In the genomic region with DNA sequence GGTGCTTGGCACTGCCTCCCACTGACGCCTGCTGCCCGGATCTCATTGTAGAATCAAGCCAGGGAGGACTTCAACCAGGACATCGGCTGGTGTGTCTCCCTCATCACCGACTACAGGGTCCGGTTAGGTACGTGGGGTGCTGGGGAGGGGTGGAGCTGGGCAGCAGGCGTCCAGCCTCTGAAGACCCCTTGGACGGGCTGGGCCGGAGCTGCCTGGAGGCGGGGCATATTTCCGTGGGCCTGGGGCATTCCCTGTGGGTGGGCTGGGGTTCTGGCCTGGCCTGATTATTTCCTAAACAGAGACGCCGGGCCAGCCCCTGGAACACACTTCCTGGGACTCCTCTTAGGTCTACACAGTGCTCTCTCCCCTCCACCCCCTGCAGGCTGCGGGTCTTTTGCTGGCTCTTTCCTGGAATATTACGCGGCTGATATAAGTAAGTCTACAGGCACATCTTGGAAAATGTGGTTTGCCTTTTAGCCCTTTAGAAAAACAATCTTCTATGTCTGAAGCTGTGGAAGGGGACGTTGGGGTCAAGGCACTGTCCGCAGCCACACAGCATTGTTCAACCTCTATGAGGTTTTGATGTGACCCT, we compare ENCODE assay signal across 19 cellular contexts.
"Had no signal": no experiment of that assay in that cellular context is flagged by ENCODE, and none has a peak within 500 bp of the region (broad histone marks: within the 10 kb centered on the region; RNA-seq: fewer than 3 reads in every experiment).

No MANE protein-coding gene starts in this region.

- H3K4me2 ChIP-seq: KMS-11 had no signal

- H3K27ac ChIP-seq: HL-60, KMS-11 had no signal

- ATAC-seq: SK-N-SH treated with all-trans-retinoic acid at 6 μM for 48 hours had no signal

- H3K9ac ChIP-seq: KMS-11 had no signal

- DNase-seq: Kasumi-1, MM.1S, NCI-H1092 treated with DMSO at 0.1 percent for 48 hours, NCI-H1436, NCI-H187, NCI-H2029, NCI-H2081 treated with DMSO at 0.1 percent for 48 hours, NCI-H2171, NCI-H226, NCI-H446, NCI-H510A, NCI-H524 treated with DMSO at 0.1 percent for 48 hours, NCI-H69, NCI-H774, RPMI8226, SHP77 had no signal
